In the genomic region with DNA sequence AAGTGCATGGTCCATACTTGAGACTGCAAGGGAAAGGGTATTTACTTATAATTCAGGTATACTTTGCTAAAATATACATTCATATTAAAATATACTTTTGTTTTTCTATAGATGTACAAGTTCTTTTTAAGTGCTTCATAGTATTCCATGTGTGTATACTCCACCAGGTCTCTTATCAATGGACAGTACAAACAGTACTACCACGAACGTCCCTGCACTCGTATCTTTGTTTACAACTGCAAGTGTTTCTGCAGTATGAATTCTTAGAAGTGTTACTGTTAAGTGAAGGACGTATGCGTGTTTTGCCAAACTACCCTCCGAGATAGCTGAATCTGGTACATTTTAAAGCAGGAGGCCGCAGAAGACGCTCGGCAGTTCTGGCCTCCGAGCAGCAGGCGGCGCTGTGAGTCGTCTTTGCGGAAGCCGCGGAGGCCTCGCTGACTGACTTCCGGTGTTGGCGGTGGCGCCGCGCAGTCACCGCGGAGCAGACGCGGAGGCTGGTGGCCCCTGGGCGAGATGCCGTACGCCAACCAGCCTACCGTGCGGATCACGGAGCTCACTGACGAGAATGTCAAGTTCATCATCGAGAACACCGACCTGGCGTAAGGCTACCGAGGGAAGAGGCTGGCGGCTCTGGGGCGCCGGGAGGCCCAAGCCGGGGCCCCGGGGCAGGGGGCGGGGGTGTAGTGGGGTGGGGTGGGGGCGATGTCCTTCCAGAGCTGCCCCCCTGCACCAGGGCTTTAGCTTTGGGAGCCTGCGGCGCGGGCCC, we compare ENCODE assay signal across 8 cellular contexts.
DNase-seq lines count a peak whose midpoint lies in the region; ATAC-seq and TF ChIP-seq lines count a peak whose summit lies in the region.

A gene (plus strand): TSS at position 471 of the 769 bp plus-strand sequence. CDS start 46 bp downstream, at position 517.

- peak; percentile 70 for ATAC-seq in HG03196 (IDR thresholded peaks at IDR 0.05; ENCODE audit: unreplicated experiment)

- peak; percentile 74 to 75 for DNase-seq in AML-193 (lab: John Stamatoyannopoulos, UW)
- DNase-seq in NCI-H510A (lab: John Stamatoyannopoulos, UW), result peak; percentile 48
- peak; percentile 88 to 93 for DNase-seq in activated CD4-positive, alpha-beta T cell treated with anti-CD3 and anti-CD28 coated beads for 4 hours
- DNase-seq in left kidney (ENCODE audit: low read depth, low spot score), result peak; percentile 94
- DNase-seq in stimulated activated CD4-positive, alpha-beta T cell treated with anti-CD3 and anti-CD28 coated beads, Interleukin-2, amount 100 ng/mL, for 24 hours, result peak; percentile 95

- peak; percentile 99 for TF ChIP-seq POLR2A in GM18951 (IDR thresholded peaks at IDR 0.05; ENCODE audit: extremely low read depth, insufficient read depth, insufficient read length)

- H3K27ac ChIP-seq in cingulate gyrus (ENCODE audit: low read depth, low read length), result peak within 1 kb of the TSS; percentile 63

- in situ Hi-C loops in GM18951 (cut with MboI; ENCODE audit: low sequenced_read_pairs, unreplicated experiment), result no loop called here

Comparison
In these comparisons a context has a peak if more than half of its experiments do, and no peak if none do; other contexts are left out.
1. Peak in every context shown above with its lines: DNase-seq, ATAC-seq and H3K27ac ChIP-seq.